Comparison of ENCODE assay signal across 9 cellular contexts in genomic region chr17:44170499-44171201, GRCh38. TPM values are rescaled to one million over a fixed set of nuclear protein-coding genes. Genes with fewer than 3 reads are reported as not detected.
A peak's percentile ranks its signal among the peaks of the same experiment; 100 is the strongest.
DNase-seq lines count a peak whose midpoint lies in the region; ATAC-seq and TF ChIP-seq lines count a peak whose summit lies in the region.
"Had no signal": no experiment of that assay in that cellular context is flagged by ENCODE, and none has a peak within 500 bp of the region (broad histone marks: within the 10 kb centered on the region; RNA-seq: fewer than 3 reads in every experiment).

TSS of gene ASB16 (plus strand) at chr17:44170704. CDS start at chr17:44170790, 86 bp downstream.

- H3K4me1 ChIP-seq in fibroblast of lung (ENCODE audit: control insufficient read depth, extremely low read depth, insufficient read depth, low read length) (peaks cover 7% of the 10 kb centered on the region), A673 (ENCODE audit: insufficient read depth, low read length, poor library complexity, severe bottlenecking) (no peaks in the 10 kb centered on the region)

- no TSS peak for BruUV-seq in A673 (replicated peaks; lab: Mats Ljungman, UMichigan)

- CTCF ChIA-PET in A673 (lab: Charles Lee), result interaction anchor here (0.6 kb wide), 2 partner anchors 1002 to 1487 kb away, joined by 4 to 17 read pairs; no protein-coding TSS in a partner anchor

- ATAC-seq in GM18907 (IDR thresholded peaks at IDR 0.05; ENCODE audit: unreplicated experiment) (no peak), HG03175 (IDR thresholded peaks at IDR 0.05; ENCODE audit: unreplicated experiment) (no peak)

- H3K9me3 ChIP-seq in fibroblast of lung (ENCODE audit: control insufficient read depth, insufficient read depth, low read depth, low read length), result no peaks in the 10 kb centered on the region
- no peaks in the 10 kb centered on the region for H3K9me3 ChIP-seq in A673 (ENCODE audit: low read depth, low read length, poor library complexity, severe bottlenecking)

- POLR2A ChIA-PET in A673 (lab: Charles Lee; ENCODE audit: low non-redundant PET), result no interaction called here

- H3K79me2 ChIP-seq in fibroblast of lung (ENCODE audit: control insufficient read depth, insufficient read depth, low read length), result no peaks in the 10 kb centered on the region

- H3K9ac ChIP-seq in fibroblast of lung (ENCODE audit: insufficient read depth, low read length), result no peak within 1 kb of the TSS

- no peaks in the 10 kb centered on the region for H4K20me1 ChIP-seq in fibroblast of lung (ENCODE audit: control insufficient read depth, extremely low read depth, insufficient read depth, low read length)

- TF ChIP-seq CTCF in fibroblast of lung (conservative IDR thresholded peaks at IDR 0.05 in 1 of 2, IDR thresholded peaks at IDR 0.05 in 1 of 2; ENCODE audit: low read depth in 1 of 2, low read length in 2 of 2) (no peak), neural crest cell (conservative IDR thresholded peaks at IDR 0.05) (no peak), A673 (conservative IDR thresholded peaks at IDR 0.05; ENCODE audit: low read depth, low read length) (no peak)

- H3K4me1 Mint-ChIP-seq in neural crest cell, result peaks cover 23% of the 10 kb centered on the region

- peak within 1 kb of the TSS; percentile 59 for H3K4me2 ChIP-seq in fibroblast of lung (ENCODE audit: extremely low read depth, insufficient read depth, low read length)

- DNase-seq in COLO668 (lab: John Stamatoyannopoulos, UW; ENCODE audit: unreplicated experiment) (peak; percentile 54), NCI-H2227 treated with DMSO at 0.1 percent for 48 hours (lab: John Stamatoyannopoulos, UW) (peak; percentile 27), fibroblast of lung (ENCODE audit: low read depth in 2 of 2) (peak; percentile 33 to 41), neural crest cell (ENCODE audit: low read depth, low spot score) (no peak), HCEC 1CT (no peak), A673 (ENCODE audit: low spot score) (no peak)
- DNase-seq: EL had no signal

- peak within 1 kb of the TSS; percentile 38 for H3K4me3 Mint-ChIP-seq in neural crest cell

- H3K4me3 ChIP-seq in fibroblast of lung (replicated peaks in 1 of 4; ENCODE audit: control extremely low read depth in 1 of 4, insufficient read depth in 1 of 4, low read depth in 3 of 4, low read length in 4 of 4) (peak within 1 kb of the TSS in 1 of 4 experiments; percentile 50), A673 (ENCODE audit: low read depth, low read length, poor library complexity, severe bottlenecking) (no peak within 1 kb of the TSS)

- no peaks in the 10 kb centered on the region for H3K27me3 ChIP-seq in fibroblast of lung (ENCODE audit: control insufficient read depth, insufficient read depth, low read length)
- H3K27me3 ChIP-seq in A673 (replicated peaks; ENCODE audit: insufficient read depth, low read depth, low read length, poor library complexity), result no peaks in the 10 kb centered on the region

- no peak within 1 kb of the TSS for H3K27ac Mint-ChIP-seq in neural crest cell (ENCODE audit: unreplicated experiment)

- intact Hi-C loops in A673 (cut with micrococcal nuclease; ENCODE audit: unreplicated experiment), result loop anchor here (5.0 kb wide), 1 partner anchor 228 kb away; the partner anchor contains the start of gene PPY

- H3K27ac ChIP-seq in fibroblast of lung (ENCODE audit: insufficient read depth, low read length) (no peak within 1 kb of the TSS), A673 (ENCODE audit: low read depth, low read length, poor library complexity, severe bottlenecking) (no peak within 1 kb of the TSS)

- H3K9me3 Mint-ChIP-seq in neural crest cell, result no peaks in the 10 kb centered on the region

- H3K36me3 ChIP-seq in fibroblast of lung (ENCODE audit: control insufficient read depth, insufficient read depth, low read length) (no peaks in the 10 kb centered on the region), A673 (ENCODE audit: insufficient read depth, low read length, poor library complexity, severe bottlenecking) (no peaks in the 10 kb centered on the region)

- H3K27me3 Mint-ChIP-seq in neural crest cell (ENCODE audit: low read depth), result no peaks in the 10 kb centered on the region

- H2AFZ ChIP-seq in fibroblast of lung (ENCODE audit: low read length), result peak within 1 kb of the TSS; percentile 62

- peaks cover 2% of the 10 kb centered on the region for H3K36me3 Mint-ChIP-seq in neural crest cell (ENCODE audit: low read depth)

RNA-seq across cellular contexts. Expression of gene ASB16, which starts in this region (rescaled TPM):
- total RNA-seq in fibroblast of lung (under 0.01 and 0.17 TPM in 2 replicates), neural crest cell (0.25 and 0.26 TPM in 2 replicates), A673 (2021) (0.17 TPM in 1 of 2 replicates, not detected in the other)
- polyA plus RNA-seq in fibroblast of lung, result 0.07 TPM in 1 of 2 replicates, not detected in the other
- 0.48 and 0.63 TPM in 2 replicates for polyA plus RNA-seq in fibroblast of lung (2012)
- polyA minus RNA-seq in fibroblast of lung (ENCODE audit: low replicate concordance), result 1.1 and 1.5 TPM in 2 replicates

Comparison
In these comparisons a context has a peak if more than half of its experiments do, and no peak if none do; other contexts are left out.
1. DNase-seq: peak in COLO668 (single experiment), NCI-H2227 treated with DMSO at 0.1 percent for 48 hours (single experiment) and fibroblast of lung (2 of 2); none in neural crest cell (single experiment), HCEC 1CT (single experiment) and A673 (single experiment).